ENCODE assay signal across 1 cellular context in genomic region chr22:42520663-42521546, GRCh38.
TF ChIP-seq lines count a peak whose summit lies in the region.

No MANE protein-coding gene starts in this region.

TF ChIP-seq in HepG2, 621 proteins besides CTCF, POLR2A, EP300 and RAD21 (continued from another document and continues in another):
- TF ChIP-seq ZNF18 (CRISPR knock-in tag; IDR thresholded peaks at IDR 0.05; ENCODE audit: insufficient replicate concordance) (no peak), MED1 (CRISPR knock-in tag; IDR thresholded peaks at IDR 0.05) (peak; percentile 67), KMT2B (CRISPR knock-in tag; IDR thresholded peaks at IDR 0.05) (0 out of 2 replicates have a peak, but pooled peaks have one; percentile 33), PRDM15 (CRISPR knock-in tag; IDR thresholded peaks at IDR 0.05) (0 out of 2 replicates have a peak, but pooled peaks have one; percentile 61), ZBTB2 (CRISPR knock-in tag; IDR thresholded peaks at IDR 0.05; ENCODE audit: low read depth) (no peak), ARID3A (IDR thresholded peaks at IDR 0.05; ENCODE audit: low read depth, low read length) (no peak), CREM (IDR thresholded peaks at IDR 0.05) (peak; percentile 90), CREM (CRISPR knock-in tag; IDR thresholded peaks at IDR 0.05) (no peak), GTF3A (CRISPR knock-in tag; conservative IDR thresholded peaks at IDR 0.05) (no peak), FOSL2 (CRISPR knock-in tag; IDR thresholded peaks at IDR 0.05) (peak; percentile 42; the same call in 1 of the 2 replicates), ZNF644 (CRISPR knock-in tag; IDR thresholded peaks at IDR 0.05; ENCODE audit: low read depth) (peak; percentile 64; the same call in 1 of the 2 replicates), KDM6A (CRISPR knock-in tag; IDR thresholded peaks at IDR 0.05; ENCODE audit: low read depth) (peak; percentile 92), ZNF142 (CRISPR knock-in tag; IDR thresholded peaks at IDR 0.05) (no peak), FOXK2 (IDR thresholded peaks at IDR 0.05) (no peak), MED13 (CRISPR knock-in tag; IDR thresholded peaks at IDR 0.05) (peak; percentile 39; the same call in 1 of the 2 replicates), ZNF484 (CRISPR knock-in tag; IDR thresholded peaks at IDR 0.05; ENCODE audit: borderline replicate concordance, low read depth) (no peak), PLSCR1 (CRISPR knock-in tag; IDR thresholded peaks at IDR 0.05; ENCODE audit: borderline replicate concordance) (no peak), NAIF1 (CRISPR knock-in tag; IDR thresholded peaks at IDR 0.05; ENCODE audit: borderline replicate concordance) (no peak), HNRNPLL (IDR thresholded peaks at IDR 0.05; ENCODE audit: low read depth, low read length, poor library complexity, severe bottlenecking) (no peak), TFE3 (CRISPR knock-in tag; IDR thresholded peaks at IDR 0.05) (0 out of 2 replicates have a peak, but pooled peaks have one; percentile 13), IRF2 (CRISPR knock-in tag; IDR thresholded peaks at IDR 0.05) (no peak), ZNF280B (CRISPR knock-in tag; IDR thresholded peaks at IDR 0.05; ENCODE audit: borderline replicate concordance) (no peak), ZNF292 (CRISPR knock-in tag; IDR thresholded peaks at IDR 0.05; ENCODE audit: borderline replicate concordance, low read depth) (no peak; the same call in 1 of the 2 replicates), CHD4 (IDR thresholded peaks at IDR 0.05; ENCODE audit: borderline replicate concordance, low read length) (no peak), MEF2D (CRISPR knock-in tag; IDR thresholded peaks at IDR 0.05) (no peak), ZBTB42 (CRISPR knock-in tag; IDR thresholded peaks at IDR 0.05) (0 out of 2 replicates have a peak, but pooled peaks have one; percentile 23), ZHX2 (IDR thresholded peaks at IDR 0.05; ENCODE audit: low read depth) (peak; percentile 15; the same call in 1 of the 2 replicates), ZHX2 (CRISPR knock-in tag; IDR thresholded peaks at IDR 0.05; ENCODE audit: borderline replicate concordance) (no peak)
